In the genomic region with DNA sequence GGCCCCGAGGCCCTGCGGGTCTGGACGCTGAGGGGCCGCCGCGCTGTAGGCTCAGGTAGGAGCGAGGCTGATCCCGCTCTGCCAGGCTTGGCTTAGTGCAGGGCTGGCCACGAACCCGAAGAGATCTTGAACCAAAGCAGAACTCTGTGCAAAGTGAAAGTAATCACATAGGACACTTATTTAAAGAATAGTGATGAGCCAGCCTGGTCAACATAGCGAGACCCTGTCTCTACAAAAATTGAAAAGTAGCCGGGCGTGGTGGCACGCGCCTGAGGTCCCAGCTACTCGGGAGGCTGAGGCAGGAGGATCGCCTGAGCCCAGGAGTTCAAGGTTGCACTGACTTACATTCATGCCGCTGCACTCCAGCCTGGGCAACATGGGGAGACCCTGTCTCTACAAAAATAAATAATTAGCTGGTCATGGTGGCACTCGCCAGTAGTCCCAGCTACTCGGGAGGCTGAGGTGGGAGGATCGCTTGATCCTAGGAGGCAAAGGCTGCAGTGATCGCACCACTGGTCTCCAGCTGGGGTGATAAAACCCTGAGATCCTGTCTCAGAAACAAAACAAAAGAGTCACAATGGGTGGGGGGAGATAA, we compare ENCODE assay signal across 8 cellular contexts. TPM values are rescaled to one million over a fixed set of nuclear protein-coding genes. Genes with fewer than 3 reads are reported as not detected.
DNase-seq lines count a peak whose midpoint lies in the region; ATAC-seq and TF ChIP-seq lines count a peak whose summit lies in the region.

No MANE protein-coding gene starts in this region.

- peaks cover 18 to 52% (median 49%) of the 10 kb centered on the region in 4 donors for H3K4me1 Mint-ChIP-seq in naive thymus-derived CD8-positive, alpha-beta T cell

- peak overlapping the region; percentile 95 to 99 (median 96) for H3K4me3 Mint-ChIP-seq in naive thymus-derived CD8-positive, alpha-beta T cell

- peak overlapping the region; percentile 92 to 99 (median 98) for H3K27ac Mint-ChIP-seq in naive thymus-derived CD8-positive, alpha-beta T cell

- POLR2A ChIA-PET in naive thymus-derived CD8-positive, alpha-beta T cell (lab: Charles Lee), result interaction anchor here (0.6 to 3.8 kb wide), 13 partner anchors 7 to 571 kb away, joined by 3 to 54 read pairs (median 5); partner anchors contain the start of genes BUD31, PDAP1, TRIM4 and ZKSCAN1

- H3K27me3 Mint-ChIP-seq in naive thymus-derived CD8-positive, alpha-beta T cell, result no peaks in the 10 kb centered on the region

- H3K9me3 Mint-ChIP-seq in naive thymus-derived CD8-positive, alpha-beta T cell, result no peaks in the 10 kb centered on the region

- peak overlapping the region; percentile 80 for H3K4me3 ChIP-seq in GM08714 (ENCODE audit: low read length)
- peak overlapping the region; percentile 96 to 97 for H3K4me3 ChIP-seq in cardiac fibroblast (replicated peaks in 1 of 2; ENCODE audit: low read depth in 2 of 2, low read length in 2 of 2)

- no peak for TF ChIP-seq CTCF in cardiac fibroblast (IDR thresholded peaks at IDR 0.05; ENCODE audit: low read depth, low read length)

- ATAC-seq in HG03469 (IDR thresholded peaks at IDR 0.05; ENCODE audit: unreplicated experiment) (peak; percentile 25), GM21360 (IDR thresholded peaks at IDR 0.05; ENCODE audit: unreplicated experiment) (no peak), GM18868 (IDR thresholded peaks at IDR 0.05; ENCODE audit: unreplicated experiment) (no peak)
- ATAC-seq in naive thymus-derived CD8-positive, alpha-beta T cell, result no peak

- no peak for DNase-seq in cardiac fibroblast (ENCODE audit: low read depth in 2 of 2)
- no peak for DNase-seq in naive thymus-derived CD8-positive, alpha-beta T cell
- DNase-seq in CD1c-positive myeloid dendritic cell (ENCODE audit: extremely low spot score), result no peak
- DNase-seq in LoVo (ENCODE audit: low spot score), result no peak

- peaks cover 0 to 42% (median 22%) of the 10 kb centered on the region in 3 donors for H3K36me3 Mint-ChIP-seq in naive thymus-derived CD8-positive, alpha-beta T cell

RNA-seq across cellular contexts. Expression of gene ZSCAN25, which starts 0.5 kb away (rescaled TPM):
- 10 to 100 TPM; 57.1 to 57.8 TPM for total RNA-seq in naive thymus-derived CD8-positive, alpha-beta T cell
- 10 to 100 TPM in 2 of 3 donors, 1 to 10 TPM in 1; 9.2 to 19.0 (median 16.2) TPM for polyA plus RNA-seq in naive thymus-derived CD8-positive, alpha-beta T cell

RNA-seq across cellular contexts. Expression of gene TMEM225B, which starts 19.2 kb away (rescaled TPM):
- 1 to 10 TPM; 2.3 to 2.5 TPM for total RNA-seq in naive thymus-derived CD8-positive, alpha-beta T cell
- 1 to 10 TPM; 2.7 to 3.4 (median 2.8) TPM for polyA plus RNA-seq in naive thymus-derived CD8-positive, alpha-beta T cell

RNA-seq across cellular contexts. Expression of gene ZNF655, which starts 58.8 kb away (rescaled TPM):
- 100 to 1,000 TPM; 179 to 181 TPM for total RNA-seq in naive thymus-derived CD8-positive, alpha-beta T cell
- polyA plus RNA-seq in naive thymus-derived CD8-positive, alpha-beta T cell, result 10 to 100 TPM; 70.3 to 86.3 (median 74.3) TPM
